18 cellular contexts compared by ENCODE assay signal in the genomic region with DNA sequence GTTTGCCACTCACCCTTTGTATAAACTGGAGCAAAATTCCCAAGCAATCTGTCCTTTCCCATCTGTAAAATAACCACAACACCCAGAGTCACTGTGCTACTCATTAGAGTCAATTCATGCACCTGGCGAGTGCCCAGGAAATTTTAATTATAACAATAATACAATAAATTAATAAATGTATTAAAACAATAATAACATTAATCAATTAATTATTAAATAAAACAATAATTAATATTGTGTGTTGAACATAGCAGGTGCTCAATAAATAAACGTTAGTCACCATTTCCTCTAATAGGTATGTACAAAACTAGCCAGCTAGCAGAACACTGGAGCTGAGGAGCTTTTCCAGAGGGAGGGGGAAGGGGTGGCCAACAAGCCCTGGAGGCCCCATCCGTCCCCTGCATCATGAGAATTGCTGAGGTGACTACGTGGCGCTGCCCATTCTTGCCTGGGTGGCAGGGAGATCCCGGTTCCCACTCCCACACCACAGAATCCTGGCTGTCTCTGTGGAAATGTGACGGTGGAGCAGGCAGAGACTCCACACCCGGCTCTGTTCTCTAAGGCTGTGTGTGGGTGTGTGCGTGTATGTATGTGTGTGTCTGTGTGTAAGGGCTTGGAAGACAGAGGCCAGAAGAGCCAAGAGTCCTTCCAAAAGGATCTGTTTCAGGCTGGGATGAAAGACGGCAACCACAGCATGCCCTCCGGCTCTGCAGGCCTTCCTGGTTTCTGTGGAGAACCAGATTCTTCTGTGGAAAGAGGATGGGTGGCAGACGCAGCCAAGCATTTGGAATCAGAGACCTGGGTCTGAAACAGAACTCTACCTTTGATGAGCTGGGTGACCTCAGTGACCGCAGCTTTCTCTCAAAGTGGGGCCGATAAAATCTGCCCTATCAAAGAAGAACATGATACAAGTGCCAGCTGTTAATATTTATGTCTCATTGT. TPM values are rescaled to one million over a fixed set of nuclear protein-coding genes. Genes with fewer than 3 reads are reported as not detected.
DNase-seq lines count a peak whose midpoint lies in the region; ATAC-seq and TF ChIP-seq lines count a peak whose summit lies in the region.
"Had no signal": no experiment of that assay in that cellular context is flagged by ENCODE, and none has a peak within 500 bp of the region (broad histone marks: within the 10 kb centered on the region; RNA-seq: fewer than 3 reads in every experiment).

No MANE protein-coding gene starts in this region.

- no peak for ATAC-seq in WTC11
- peak; percentile 45 for ATAC-seq in sciatic nerve
- no peak for ATAC-seq in left cardiac atrium
- ATAC-seq in GM19455 (IDR thresholded peaks at IDR 0.05; ENCODE audit: unreplicated experiment): no peak
- ATAC-seq in GM19452 (IDR thresholded peaks at IDR 0.05; ENCODE audit: unreplicated experiment): no peak
- ATAC-seq: activated T-helper 17 cell treated with anti-CD3 and anti-CD28 coated beads, Interleukin-2, amount 50 U/mL, for 72 hours; naive thymus-derived CD8-positive, alpha-beta T cell had no signal

- no peak overlapping the region for H3K4me3 Mint-ChIP-seq in HFFc6
- H3K4me3 Mint-ChIP-seq in WTC11: no peak overlapping the region
- H3K4me3 Mint-ChIP-seq: activated CD4-positive, alpha-beta memory T cell treated with anti-CD3 and anti-CD28 coated beads for 36 hours; activated T-helper 17 cell treated with anti-CD3 and anti-CD28 coated beads, Interleukin-2, amount 50 U/mL, for 72 hours; CD4-positive, CD25-positive, alpha-beta regulatory T cell; naive thymus-derived CD8-positive, alpha-beta T cell had no signal

- CTCF ChIA-PET in WTC11 (lab: Charles Lee): interaction anchor here (0.6 kb wide), 1 partner anchor 16 kb away, joined by 3 read pairs; no protein-coding TSS in a partner anchor

- H3K27me3 Mint-ChIP-seq in HFFc6 (ENCODE audit: insufficient read depth) (no peaks in the 10 kb centered on the region; the same call in 1 of the 2 replicates), WTC11 (ENCODE audit: low read depth) (no peaks in the 10 kb centered on the region; the same call in 1 of the 2 replicates)
- H3K27me3 Mint-ChIP-seq: activated CD4-positive, alpha-beta memory T cell treated with anti-CD3 and anti-CD28 coated beads for 36 hours; activated T-helper 17 cell treated with anti-CD3 and anti-CD28 coated beads, Interleukin-2, amount 50 U/mL, for 72 hours; CD4-positive, CD25-positive, alpha-beta regulatory T cell had no signal

- intact Hi-C loops in sciatic nerve (cut with DNase I) (no loop called here), left cardiac atrium (cut with DNase I) (no loop called here)

- no peaks in the 10 kb centered on the region for H3K9me3 Mint-ChIP-seq in HFFc6
- peaks cover 14% of the 10 kb centered on the region for H3K9me3 Mint-ChIP-seq in WTC11

- peak overlapping the region; percentile 80; the same call in 1 of the 2 replicates for H3K27ac Mint-ChIP-seq in HFFc6
- H3K27ac Mint-ChIP-seq in WTC11: no peak overlapping the region
- H3K27ac Mint-ChIP-seq: activated CD4-positive, alpha-beta memory T cell treated with anti-CD3 and anti-CD28 coated beads for 36 hours; activated T-helper 17 cell treated with anti-CD3 and anti-CD28 coated beads, Interleukin-2, amount 50 U/mL, for 72 hours had no signal

- TF ChIP-seq CTCF in HFFc6 (IDR thresholded peaks at IDR 0.05): no peak
- no peak for TF ChIP-seq CTCF in WTC11 (IDR thresholded peaks at IDR 0.05)
- no peak for TF ChIP-seq CTCF in fibroblast of pulmonary artery (IDR thresholded peaks at IDR 0.05; ENCODE audit: low read length, missing control alignments)

- POLR2A ChIA-PET in WTC11 (lab: Charles Lee): no interaction called here

- H3K4me3 ChIP-seq in fibroblast of pulmonary artery (replicated peaks; ENCODE audit: low read depth, low read length): no peak overlapping the region
- H3K4me3 ChIP-seq: dorsolateral prefrontal cortex had no signal

- H3K36me3 Mint-ChIP-seq in HFFc6 (ENCODE audit: low read depth) (peaks cover 3% of the 10 kb centered on the region; the same call in 1 of the 2 replicates), WTC11 (peaks cover 5% of the 10 kb centered on the region; the same call in 1 of the 2 replicates)

- DNase-seq in HFFc6: peak; percentile 43
- DNase-seq in WTC11 (ENCODE audit: low spot score): no peak
- peak; percentile 39 for DNase-seq in fibroblast of pulmonary artery (ENCODE audit: low read depth)
- no peak for DNase-seq in sciatic nerve (ENCODE audit: low spot score)
- no peak for DNase-seq in NCI-H345 treated with DMSO at 0.1 percent for 48 hours (lab: John Stamatoyannopoulos, UW; ENCODE audit: unreplicated experiment)
- no peak for DNase-seq in left cardiac atrium
- DNase-seq: activated CD4-positive, alpha-beta memory T cell treated with anti-CD3 and anti-CD28 coated beads for 36 hours; CD4-positive, CD25-positive, alpha-beta regulatory T cell; GDM1; naive thymus-derived CD8-positive, alpha-beta T cell; NCI-H1694 treated with DMSO at 0.1 percent for 48 hours; NCI-H82; Right ventricle myocardium superior; stimulated activated naive CD4-positive, alpha-beta T cell had no signal

- peaks cover 7% of the 10 kb centered on the region; the same call in 1 of the 2 replicates for H3K4me1 Mint-ChIP-seq in HFFc6 (ENCODE audit: low read depth)
- peaks cover 20% of the 10 kb centered on the region for H3K4me1 Mint-ChIP-seq in WTC11
- H3K4me1 Mint-ChIP-seq: activated T-helper 17 cell treated with anti-CD3 and anti-CD28 coated beads, Interleukin-2, amount 50 U/mL, for 72 hours had no signal

TF ChIP-seq in WTC11, 78 proteins besides CTCF, POLR2A, EP300 and RAD21:
- TF ChIP-seq CREM (CRISPR knock-in tag; IDR thresholded peaks at IDR 0.05): no peak
- TF ChIP-seq, protein P1, sequence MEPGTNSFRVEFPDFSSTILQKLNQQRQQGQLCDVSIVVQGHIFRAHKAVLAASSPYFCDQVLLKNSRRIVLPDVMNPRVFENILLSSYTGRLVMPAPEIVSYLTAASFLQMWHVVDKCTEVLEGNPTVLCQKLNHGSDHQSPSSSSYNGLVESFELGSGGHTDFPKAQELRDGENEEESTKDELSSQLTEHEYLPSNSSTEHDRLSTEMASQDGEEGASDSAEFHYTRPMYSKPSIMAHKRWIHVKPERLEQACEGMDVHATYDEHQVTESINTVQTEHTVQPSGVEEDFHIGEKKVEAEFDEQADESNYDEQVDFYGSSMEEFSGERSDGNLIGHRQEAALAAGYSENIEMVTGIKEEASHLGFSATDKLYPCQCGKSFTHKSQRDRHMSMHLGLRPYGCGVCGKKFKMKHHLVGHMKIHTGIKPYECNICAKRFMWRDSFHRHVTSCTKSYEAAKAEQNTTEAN (CRISPR knock-in tag; IDR thresholded peaks at IDR 0.05): no peak
- TF ChIP-seq, protein P2, sequence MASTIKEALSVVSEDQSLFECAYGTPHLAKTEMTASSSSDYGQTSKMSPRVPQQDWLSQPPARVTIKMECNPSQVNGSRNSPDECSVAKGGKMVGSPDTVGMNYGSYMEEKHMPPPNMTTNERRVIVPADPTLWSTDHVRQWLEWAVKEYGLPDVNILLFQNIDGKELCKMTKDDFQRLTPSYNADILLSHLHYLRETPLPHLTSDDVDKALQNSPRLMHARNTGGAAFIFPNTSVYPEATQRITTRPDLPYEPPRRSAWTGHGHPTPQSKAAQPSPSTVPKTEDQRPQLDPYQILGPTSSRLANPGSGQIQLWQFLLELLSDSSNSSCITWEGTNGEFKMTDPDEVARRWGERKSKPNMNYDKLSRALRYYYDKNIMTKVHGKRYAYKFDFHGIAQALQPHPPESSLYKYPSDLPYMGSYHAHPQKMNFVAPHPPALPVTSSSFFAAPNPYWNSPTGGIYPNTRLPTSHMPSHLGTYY (CRISPR knock-in tag; IDR thresholded peaks at IDR 0.05): no peak
- TF ChIP-seq, protein P3, sequence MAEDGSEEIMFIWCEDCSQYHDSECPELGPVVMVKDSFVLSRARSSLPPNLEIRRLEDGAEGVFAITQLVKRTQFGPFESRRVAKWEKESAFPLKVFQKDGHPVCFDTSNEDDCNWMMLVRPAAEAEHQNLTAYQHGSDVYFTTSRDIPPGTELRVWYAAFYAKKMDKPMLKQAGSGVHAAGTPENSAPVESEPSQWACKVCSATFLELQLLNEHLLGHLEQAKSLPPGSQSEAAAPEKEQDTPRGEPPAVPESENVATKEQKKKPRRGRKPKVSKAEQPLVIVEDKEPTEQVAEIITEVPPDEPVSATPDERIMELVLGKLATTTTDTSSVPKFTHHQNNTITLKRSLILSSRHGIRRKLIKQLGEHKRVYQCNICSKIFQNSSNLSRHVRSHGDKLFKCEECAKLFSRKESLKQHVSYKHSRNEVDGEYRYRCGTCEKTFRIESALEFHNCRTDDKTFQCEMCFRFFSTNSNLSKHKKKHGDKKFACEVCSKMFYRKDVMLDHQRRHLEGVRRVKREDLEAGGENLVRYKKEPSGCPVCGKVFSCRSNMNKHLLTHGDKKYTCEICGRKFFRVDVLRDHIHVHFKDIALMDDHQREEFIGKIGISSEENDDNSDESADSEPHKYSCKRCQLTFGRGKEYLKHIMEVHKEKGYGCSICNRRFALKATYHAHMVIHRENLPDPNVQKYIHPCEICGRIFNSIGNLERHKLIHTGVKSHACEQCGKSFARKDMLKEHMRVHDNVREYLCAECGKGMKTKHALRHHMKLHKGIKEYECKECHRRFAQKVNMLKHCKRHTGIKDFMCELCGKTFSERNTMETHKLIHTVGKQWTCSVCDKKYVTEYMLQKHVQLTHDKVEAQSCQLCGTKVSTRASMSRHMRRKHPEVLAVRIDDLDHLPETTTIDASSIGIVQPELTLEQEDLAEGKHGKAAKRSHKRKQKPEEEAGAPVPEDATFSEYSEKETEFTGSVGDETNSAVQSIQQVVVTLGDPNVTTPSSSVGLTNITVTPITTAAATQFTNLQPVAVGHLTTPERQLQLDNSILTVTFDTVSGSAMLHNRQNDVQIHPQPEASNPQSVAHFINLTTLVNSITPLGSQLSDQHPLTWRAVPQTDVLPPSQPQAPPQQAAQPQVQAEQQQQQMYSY (CRISPR knock-in tag; IDR thresholded peaks at IDR 0.05): no peak
- TF ChIP-seq HMGA2 (CRISPR knock-in tag; IDR thresholded peaks at IDR 0.05): peak; percentile 97
- TF ChIP-seq GRHL2 (CRISPR knock-in tag; IDR thresholded peaks at IDR 0.05; ENCODE audit: insufficient replicate concordance, severe bottlenecking): no peak

RNA-seq across cellular contexts. Expression of a gene that starts 18.8 kb away (rescaled TPM):
- 100 to 1,000 TPM; 118 to 183 (median 178) TPM for total RNA-seq in HFFc6 (2021; fragmentation: NEBNext Ultra II Directional; extraction: Animal tissue kit (Norgen Biotek cat#: 25700))
- 194 to 215 TPM (median 199 TPM) in 3 replicates for total RNA-seq in WTC11 (2021)
- 113 TPM for total RNA-seq in sciatic nerve
- 100 to 1,000 TPM; 140 to 217 TPM for total RNA-seq in left cardiac atrium

Comparison
In these comparisons a context has a peak if more than half of its experiments do, and no peak if none do; other contexts are left out.
1. DNase-seq: peak in HFFc6 (single experiment) and fibroblast of pulmonary artery (single experiment); none in WTC11 (single experiment), sciatic nerve (single experiment), NCI-H345 treated with DMSO at 0.1 percent for 48 hours (single experiment) and left cardiac atrium (single experiment).